Comparison of ENCODE assay signal across 2 cellular contexts in the genomic region with DNA sequence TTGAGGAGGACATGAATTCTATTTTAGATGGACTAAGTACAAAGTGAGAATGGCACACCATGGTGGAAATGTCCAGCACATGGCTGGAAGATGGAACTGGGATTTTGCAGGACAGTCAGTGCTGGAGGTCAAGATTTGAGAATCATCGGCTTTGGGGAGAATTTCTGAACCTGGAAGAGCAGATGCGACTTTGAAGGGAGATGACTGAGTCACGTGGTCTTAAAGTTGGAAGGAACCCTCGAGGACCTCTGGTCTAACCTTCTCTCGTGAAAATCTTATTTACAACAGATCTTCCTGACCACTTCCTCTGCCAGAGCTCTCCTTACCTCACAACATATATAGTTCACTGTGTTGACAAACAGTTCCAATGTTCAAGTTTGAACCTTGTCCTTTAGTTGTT.
TF ChIP-seq lines count a peak whose summit lies in the region.

No MANE protein-coding gene starts in this region.

TF ChIP-seq in A549, 52 proteins besides CTCF, POLR2A, EP300 and RAD21:
- TF ChIP-seq JUNB (IDR thresholded peaks at IDR 0.05) (no peak), BHLHE40 (IDR thresholded peaks at IDR 0.05; ENCODE audit: low read depth, low read length) (no peak)
- TF ChIP-seq, protein P1, sequence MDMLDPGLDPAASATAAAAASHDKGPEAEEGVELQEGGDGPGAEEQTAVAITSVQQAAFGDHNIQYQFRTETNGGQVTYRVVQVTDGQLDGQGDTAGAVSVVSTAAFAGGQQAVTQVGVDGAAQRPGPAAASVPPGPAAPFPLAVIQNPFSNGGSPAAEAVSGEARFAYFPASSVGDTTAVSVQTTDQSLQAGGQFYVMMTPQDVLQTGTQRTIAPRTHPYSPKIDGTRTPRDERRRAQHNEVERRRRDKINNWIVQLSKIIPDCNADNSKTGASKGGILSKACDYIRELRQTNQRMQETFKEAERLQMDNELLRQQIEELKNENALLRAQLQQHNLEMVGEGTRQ (IDR thresholded peaks at IDR 0.05), result no peak

TF ChIP-seq in IMR-90, 13 proteins besides CTCF, POLR2A, EP300 and RAD21:
- TF ChIP-seq, protein P2, sequence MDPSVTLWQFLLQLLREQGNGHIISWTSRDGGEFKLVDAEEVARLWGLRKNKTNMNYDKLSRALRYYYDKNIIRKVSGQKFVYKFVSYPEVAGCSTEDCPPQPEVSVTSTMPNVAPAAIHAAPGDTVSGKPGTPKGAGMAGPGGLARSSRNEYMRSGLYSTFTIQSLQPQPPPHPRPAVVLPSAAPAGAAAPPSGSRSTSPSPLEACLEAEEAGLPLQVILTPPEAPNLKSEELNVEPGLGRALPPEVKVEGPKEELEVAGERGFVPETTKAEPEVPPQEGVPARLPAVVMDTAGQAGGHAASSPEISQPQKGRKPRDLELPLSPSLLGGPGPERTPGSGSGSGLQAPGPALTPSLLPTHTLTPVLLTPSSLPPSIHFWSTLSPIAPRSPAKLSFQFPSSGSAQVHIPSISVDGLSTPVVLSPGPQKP (IDR thresholded peaks at IDR 0.05; ENCODE audit: borderline replicate concordance, low read depth, low read length), result no peak
- TF ChIP-seq FOS (IDR thresholded peaks at IDR 0.05; ENCODE audit: low read depth, low read length), result no peak
- TF ChIP-seq, protein P1 (IDR thresholded peaks at IDR 0.05; ENCODE audit: low read depth, low read length), result no peak
- TF ChIP-seq RFX5 (IDR thresholded peaks at IDR 0.05; ENCODE audit: low read depth, low read length), result no peak
- TF ChIP-seq CHD1 (IDR thresholded peaks at IDR 0.05; ENCODE audit: low read depth, low read length), result no peak
- no peak for TF ChIP-seq MAZ (IDR thresholded peaks at IDR 0.05; ENCODE audit: borderline replicate concordance, low read depth, low read length)
- TF ChIP-seq SMC3 (IDR thresholded peaks at IDR 0.05; ENCODE audit: low read depth, low read length), result no peak
- no peak for TF ChIP-seq MXI1 (IDR thresholded peaks at IDR 0.05; ENCODE audit: borderline replicate concordance, low read depth, low read length)
- TF ChIP-seq CEBPB (IDR thresholded peaks at IDR 0.05; ENCODE audit: low read depth, low read length), result no peak
- no peak for TF ChIP-seq NFE2L2 (IDR thresholded peaks at IDR 0.05; ENCODE audit: low read depth, low read length)
- TF ChIP-seq BHLHE40 (IDR thresholded peaks at IDR 0.05; ENCODE audit: low read depth, low read length), result no peak
- no peak for TF ChIP-seq MAFK (IDR thresholded peaks at IDR 0.05; ENCODE audit: low read depth, low read length)
- TF ChIP-seq RCOR1 (IDR thresholded peaks at IDR 0.05; ENCODE audit: insufficient replicate concordance, low read length), result no peak
